21 cellular contexts compared by ENCODE assay signal in the genomic region with DNA sequence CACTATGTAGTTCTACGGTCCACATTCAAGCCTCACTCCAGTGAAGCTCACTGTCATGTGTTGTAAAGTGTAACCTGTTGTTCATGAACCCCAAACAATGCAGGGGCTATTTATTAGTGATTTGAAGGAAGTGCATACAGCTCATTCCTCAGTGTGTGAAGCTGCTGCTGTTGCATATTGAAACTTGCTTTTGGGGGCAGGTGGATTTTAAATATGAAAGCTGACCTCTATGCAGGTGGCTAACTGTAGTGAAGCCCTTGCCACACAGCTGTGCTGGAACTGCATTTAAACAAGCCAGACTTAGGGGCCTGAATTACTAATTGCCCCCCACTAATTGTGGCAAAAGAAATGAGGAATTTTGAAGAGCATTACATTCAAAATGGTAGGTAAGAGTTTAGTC.
DNase-seq lines count a peak whose midpoint lies in the region; ATAC-seq, FAIRE-seq and TF ChIP-seq lines count a peak whose summit lies in the region.
"Had no signal": no experiment of that assay in that cellular context is flagged by ENCODE, and none has a peak within 500 bp of the region (broad histone marks: within the 10 kb centered on the region; RNA-seq: fewer than 3 reads in every experiment).

No MANE protein-coding gene starts in this region.

- H4K8ac ChIP-seq in H1 (ENCODE audit: extremely low read depth, insufficient read depth, low read length) (no peak overlapping the region), H9 (replicated peaks; ENCODE audit: insufficient read length, low read depth, low read length) (no peak overlapping the region)

- H3K36me3 ChIP-seq in GM23338 (ENCODE audit: insufficient read depth) = no peaks in the 10 kb centered on the region
- H3K36me3 ChIP-seq in MM.1S (replicated peaks; ENCODE audit: insufficient read depth, low read length) = no peaks in the 10 kb centered on the region
- no peaks in the 10 kb centered on the region for H3K36me3 ChIP-seq in H1 (ENCODE audit: control insufficient read depth in 2 of 4, insufficient read depth in 4 of 4, low read length in 3 of 4)
- H3K36me3 ChIP-seq: BLaER1 treated with 17β-estradiol and CSF1 and Interleukin-3, amounts not matched to agents 10 nM and 100 nM had no signal

- H3K18ac ChIP-seq in H1 (ENCODE audit: extremely low read depth, low read length) = no peak overlapping the region
- no peak overlapping the region for H3K18ac ChIP-seq in H9 (ENCODE audit: insufficient read length, low read depth, low read length)

- H3K9me3 Mint-ChIP-seq in GM23338 = no peaks in the 10 kb centered on the region
- H3K9me3 Mint-ChIP-seq in H9 = no peaks in the 10 kb centered on the region; a peak in 1 of 5 replicates
- H3K9me3 Mint-ChIP-seq: CD4-positive, alpha-beta T cell; CD8-positive, alpha-beta T cell had no signal

- H3K27me3 Mint-ChIP-seq in GM23338 (ENCODE audit: insufficient read depth, low read depth, poor library complexity) (peaks cover 2% of the 10 kb centered on the region), H9 (ENCODE audit: low read depth) (no peaks in the 10 kb centered on the region)

- no peaks in the 10 kb centered on the region for H4K20me1 ChIP-seq in GM23338 (replicated peaks; ENCODE audit: insufficient read depth)
- no peaks in the 10 kb centered on the region for H4K20me1 ChIP-seq in MM.1S (ENCODE audit: insufficient read depth, low read length)
- no peaks in the 10 kb centered on the region for H4K20me1 ChIP-seq in H1 (replicated peaks in 1 of 2; ENCODE audit: control insufficient read depth in 1 of 2, insufficient read depth in 2 of 2, low read length in 2 of 2)
- H4K20me1 ChIP-seq in H9 (ENCODE audit: control insufficient read depth, insufficient read depth, insufficient read length) = no peaks in the 10 kb centered on the region
- H4K20me1 ChIP-seq: BLaER1 treated with 17β-estradiol and CSF1 and Interleukin-3, amounts not matched to agents 10 nM and 100 nM had no signal

- POLR2A ChIA-PET in H1 (lab: Charles Lee; ENCODE audit: partially characterized antibody) = no interaction called here

- H3K23me2 ChIP-seq in H1 (ENCODE audit: low read depth, low read length) = no peaks in the 10 kb centered on the region
- no peaks in the 10 kb centered on the region for H3K23me2 ChIP-seq in H9 (ENCODE audit: insufficient read length, low read depth, low read length, poor library complexity, severe bottlenecking)

- 0 out of 3 replicates have a peak, but pooled peaks cover 2% of the 10 kb centered on the region for H3K36me3 Mint-ChIP-seq in GM23338 (ENCODE audit: low read depth)
- 0 out of 7 replicates have a peak, but pooled peaks cover 0 to 1% (median 0%) of the 10 kb centered on the region in 3 experiments for H3K36me3 Mint-ChIP-seq in H9 (ENCODE audit: insufficient read depth in 1 of 3, low read depth in 3 of 3)
- H3K36me3 Mint-ChIP-seq: CD8-positive, alpha-beta T cell had no signal

- H3K4me3 Mint-ChIP-seq in GM23338 = no peak overlapping the region
- no peak overlapping the region for H3K4me3 Mint-ChIP-seq in H9
- H3K4me3 Mint-ChIP-seq: B cell; CD4-positive, alpha-beta T cell; CD8-positive, alpha-beta T cell had no signal

- no peak overlapping the region for H2BK20ac ChIP-seq in H1 (ENCODE audit: low read length)
- H2BK20ac ChIP-seq in H9 (ENCODE audit: low read depth, low read length, poor library complexity, severe bottlenecking) = no peak overlapping the region

- H3K14ac ChIP-seq in H1 (ENCODE audit: insufficient read length) (no peak overlapping the region), H9 (ENCODE audit: insufficient read depth, low read length) (no peak overlapping the region)

- H3K79me1 ChIP-seq in H1 (ENCODE audit: low read depth, low read length) = no peaks in the 10 kb centered on the region
- no peaks in the 10 kb centered on the region for H3K79me1 ChIP-seq in H9 (ENCODE audit: insufficient read depth, low read depth, low read length, poor library complexity, severe bottlenecking)

- H3K23ac ChIP-seq in H1 (ENCODE audit: insufficient read length) (no peak overlapping the region), H9 (ENCODE audit: insufficient read length, low read depth, low read length) (no peak overlapping the region)

- H3K56ac ChIP-seq in H1 (replicated peaks; ENCODE audit: insufficient read length, low read depth, low read length) (no peak overlapping the region), H9 (ENCODE audit: insufficient read length, low read depth, low read length) (no peak overlapping the region)

- ATAC-seq in GM23338 = no peak
- ATAC-seq: A549; CD8-positive, alpha-beta T cell had no signal

- no peaks in the 10 kb centered on the region for H3F3A ChIP-seq in GM23338 (replicated peaks; ENCODE audit: low read depth)
- peaks cover 25% of the 10 kb centered on the region for H3F3A ChIP-seq in MM.1S (ENCODE audit: insufficient read depth, low read length)

- no peak for FAIRE-seq in H1 (lab: Jason Lieb, UNC)
- FAIRE-seq: A549, D721Med, G401.6, GM12891, GM19239 had no signal

- TF ChIP-seq POLR2A in H1 (IDR thresholded peaks at IDR 0.05; ENCODE audit: control extremely low read depth in 1 of 2, low read depth in 2 of 2, low read length in 2 of 2) = no peak

- H3K79me2 ChIP-seq in GM23338 (replicated peaks; ENCODE audit: insufficient read depth) (no peaks in the 10 kb centered on the region), MM.1S (ENCODE audit: low read length) (no peaks in the 10 kb centered on the region), H1 (ENCODE audit: control insufficient read depth in 1 of 2, insufficient read depth in 2 of 2, low read length in 2 of 2) (no peaks in the 10 kb centered on the region), H9 (ENCODE audit: insufficient read depth, low read length) (no peaks in the 10 kb centered on the region)

- DNase-seq in GM23338 (ENCODE audit: low spot score) (no peak), MM.1S (peak; percentile 81), H1 (ENCODE audit: low read depth in 1 of 2, low spot score in 2 of 2) (no peak), H9 (no peak), NCI-H2081 treated with DMSO at 0.1 percent for 48 hours (lab: John Stamatoyannopoulos, UW) (no peak)
- DNase-seq: AML-193; Caco-2; Calu3; CD4-positive, alpha-beta T cell; CD8-positive, alpha-beta T cell; DMS79 treated with DMSO at 0.1 percent for 48 hours; GF-D8 had no signal

- H4K91ac ChIP-seq in H1 (replicated peaks; ENCODE audit: insufficient read length, low read length) = no peak overlapping the region
- H4K91ac ChIP-seq in H9 (ENCODE audit: insufficient read length, low read depth, low read length) = no peak overlapping the region

- H2BK12ac ChIP-seq in H1 (ENCODE audit: low read depth, low read length) = no peak overlapping the region
- H2BK12ac ChIP-seq in H9 (ENCODE audit: insufficient read length, low read depth, low read length) = no peak overlapping the region

- H3K27ac ChIP-seq in GM23338 (ENCODE audit: low read depth) (no peak overlapping the region), MM.1S (ENCODE audit: low read length) (peak overlapping the region; percentile 36; the same call in 1 of the 2 replicates), H1 (ENCODE audit: low read depth, low read length) (no peak overlapping the region), H9 (ENCODE audit: insufficient read length, low read depth, low read length) (no peak overlapping the region)
- H3K27ac ChIP-seq: 22Rv1; A549; BLaER1 treated with 17β-estradiol and CSF1 and Interleukin-3, amounts not matched to agents 10 nM and 100 nM; C4-2B had no signal

- H2BK5ac ChIP-seq in H1 (ENCODE audit: low read depth, low read length) (no peak overlapping the region), H9 (ENCODE audit: insufficient read length, low read length) (no peak overlapping the region)

- no peaks in the 10 kb centered on the region for H3K9me3 ChIP-seq in MM.1S (replicated peaks; ENCODE audit: insufficient read depth, low read length)
- H3K9me3 ChIP-seq in H1 (ENCODE audit: insufficient read depth in 2 of 2, low read depth in 1 of 2, low read length in 1 of 2) = no peaks in the 10 kb centered on the region
- H3K9me3 ChIP-seq in H9 (ENCODE audit: control insufficient read depth, low read depth, low read length) = no peaks in the 10 kb centered on the region
- H3K9me3 ChIP-seq: A549, Caco-2 had no signal

- WGBS in H1 (ENCODE audit: extremely low coverage in 1 of 2, insufficient coverage in 1 of 2, insufficient read length in 1 of 2, insufficient replicate concordance in 2 of 2, low coverage in 1 of 2, low lambda C conversion rate in 2 of 2, missing lambda C conversion rate in 1 of 2), 2 experiments = 52% methylated on average over 1 of the region's 1 CpG; no CpG with 5 or more reads in 1 of the 2 experiments
- WGBS in H9 (ENCODE audit: extremely low coverage, insufficient read length, low lambda C conversion rate) = no CpG with 5 or more reads among the region's 1 CpG

- H3K4me1 ChIP-seq in GM23338 (ENCODE audit: insufficient read depth) (peaks cover 24% of the 10 kb centered on the region), MM.1S (ENCODE audit: low read length) (peaks cover 54% of the 10 kb centered on the region), H1 (replicated peaks in 1 of 4; ENCODE audit: control insufficient read depth in 3 of 4, insufficient read depth in 4 of 4, low read length in 3 of 4) (peaks cover 0 to 8% (median 1%) of the 10 kb centered on the region in 4 experiments; a peak in 1 of 7 replicates), H9 (ENCODE audit: insufficient read depth, low read length) (no peaks in the 10 kb centered on the region)
- H3K4me1 ChIP-seq: BLaER1 treated with 17β-estradiol and CSF1 and Interleukin-3, amounts not matched to agents 10 nM and 100 nM; Caco-2 had no signal

- no peak for TF ChIP-seq EP300 in H1 (IDR thresholded peaks at IDR 0.05; ENCODE audit: borderline replicate concordance in 1 of 2, low read depth in 2 of 2, low read length in 2 of 2)

- H3K9ac ChIP-seq in MM.1S (ENCODE audit: low read length) (no peak overlapping the region), H1 (replicated peaks in 1 of 4; ENCODE audit: extremely low read depth in 1 of 4, low read depth in 3 of 4, low read length in 3 of 4) (no peak overlapping the region), H9 (ENCODE audit: extremely low read depth, insufficient read length, low read length) (no peak overlapping the region)
- H3K9ac ChIP-seq: BLaER1 treated with 17β-estradiol and CSF1 and Interleukin-3, amounts not matched to agents 10 nM and 100 nM had no signal

- TF ChIP-seq CTCF in GM23338 (conservative IDR thresholded peaks at IDR 0.05; ENCODE audit: low read depth in 2 of 2) (no peak), MM.1S (IDR thresholded peaks at IDR 0.05; ENCODE audit: low read length) (no peak), H1 (IDR thresholded peaks at IDR 0.05; ENCODE audit: control extremely low read depth in 1 of 3, insufficient read depth in 1 of 3, low read depth in 1 of 3, low read length in 3 of 3) (no peak), H9 (conservative IDR thresholded peaks at IDR 0.05) (no peak)

- H4K5ac ChIP-seq in H1 (ENCODE audit: insufficient read length, low read depth, low read length) (no peak overlapping the region), H9 (ENCODE audit: insufficient read length, low read depth, low read length) (no peak overlapping the region)

- H3T11ph ChIP-seq in H9 (ENCODE audit: low read length) = no peak overlapping the region

- H3K4me3 ChIP-seq in GM23338 = no peak overlapping the region
- H3K4me3 ChIP-seq in MM.1S (ENCODE audit: low read length) = no peak overlapping the region
- no peak overlapping the region for H3K4me3 ChIP-seq in H1 (ENCODE audit: extremely low read depth in 1 of 4, insufficient read depth in 2 of 4, low read depth in 3 of 4, low read length in 4 of 4)
- H3K4me3 ChIP-seq: A549; BLaER1 treated with 17β-estradiol and CSF1 and Interleukin-3, amounts not matched to agents 10 nM and 100 nM had no signal

- no peak for TF ChIP-seq RAD21 in H1 (IDR thresholded peaks at IDR 0.05 in 1 of 2, conservative IDR thresholded peaks at IDR 0.05 in 1 of 2; ENCODE audit: low read depth in 2 of 2, low read length in 2 of 2)

- H2AFZ ChIP-seq in GM23338 = 0 out of 2 replicates have a peak overlapping the region, but pooled peaks have one; percentile 25
- 0 out of 2 replicates have a peak overlapping the region, but pooled peaks have one; percentile 5 for H2AFZ ChIP-seq in MM.1S (ENCODE audit: low read length)
- 0 out of 2 replicates have a peak overlapping the region, but pooled peaks have one; percentile 27 for H2AFZ ChIP-seq in H1 (ENCODE audit: low read length)
- no peak overlapping the region for H2AFZ ChIP-seq in H9 (ENCODE audit: low read length)

- H2BK15ac ChIP-seq in H1 (ENCODE audit: low read length) (no peak overlapping the region), H9 (ENCODE audit: low read depth, low read length) (no peak overlapping the region)

- no peak overlapping the region for H2AK5ac ChIP-seq in H1 (ENCODE audit: low read depth, low read length)
- no peak overlapping the region for H2AK5ac ChIP-seq in H9 (ENCODE audit: insufficient read length, low read length)

- H3K27ac Mint-ChIP-seq in GM23338 (no peak overlapping the region), H9 (no peak overlapping the region)
- H3K27ac Mint-ChIP-seq: B cell; CD4-positive, alpha-beta T cell; CD8-positive, alpha-beta T cell had no signal

- H3K4me2 ChIP-seq in GM23338 = no peak overlapping the region
- peak overlapping the region; percentile 19; the same call in 1 of the 2 replicates for H3K4me2 ChIP-seq in MM.1S (ENCODE audit: low read depth, low read length)
- no peak overlapping the region for H3K4me2 ChIP-seq in H1 (ENCODE audit: insufficient read depth in 1 of 2, low read depth in 2 of 2, low read length in 2 of 2)
- no peak overlapping the region for H3K4me2 ChIP-seq in H9 (ENCODE audit: insufficient read depth, insufficient read length, low read length)
- H3K4me2 ChIP-seq: A549; BLaER1 treated with 17β-estradiol and CSF1 and Interleukin-3, amounts not matched to agents 10 nM and 100 nM had no signal

- H3K4me1 Mint-ChIP-seq in GM23338 = peaks cover 26% of the 10 kb centered on the region
- peaks cover 11 to 12% of the 10 kb centered on the region in 2 experiments for H3K4me1 Mint-ChIP-seq in H9
- H3K4me1 Mint-ChIP-seq: B cell had no signal

- 0 out of 2 replicates have a peak, but pooled peaks cover 19% of the 10 kb centered on the region for H3K9me2 ChIP-seq in GM23338 (ENCODE audit: insufficient read depth)
- no peaks in the 10 kb centered on the region for H3K9me2 ChIP-seq in MM.1S (replicated peaks; ENCODE audit: insufficient read depth, low read length)

- CTCF ChIA-PET in H1 (lab: Charles Lee; ENCODE audit: partially characterized antibody) = interaction anchor here (0.6 to 3.1 kb wide), 3 partner anchors 9 to 1011 kb away, joined by 3 to 11 read pairs (median 4); no protein-coding TSS in a partner anchor

- H3K27me3 ChIP-seq in GM23338 (ENCODE audit: insufficient read depth) (no peaks in the 10 kb centered on the region), MM.1S (replicated peaks; ENCODE audit: insufficient read depth, low read length) (no peaks in the 10 kb centered on the region), H1 (replicated peaks in 1 of 4; ENCODE audit: control insufficient read depth in 3 of 4, extremely low read depth in 1 of 4, insufficient read depth in 3 of 4, low read length in 3 of 4) (no peaks in the 10 kb centered on the region), H9 (ENCODE audit: insufficient read depth, low read length) (no peaks in the 10 kb centered on the region; the same call in 1 of the 2 replicates)
- H3K27me3 ChIP-seq: BLaER1 treated with 17β-estradiol and CSF1 and Interleukin-3, amounts not matched to agents 10 nM and 100 nM had no signal

- H3K4ac ChIP-seq in H1 (replicated peaks; ENCODE audit: insufficient read length, low read depth, low read length) (no peak overlapping the region), H9 (ENCODE audit: low read depth, low read length) (no peak overlapping the region)

- no peak overlapping the region for H2BK120ac ChIP-seq in H1 (replicated peaks; ENCODE audit: low read depth, low read length)
- H2BK120ac ChIP-seq in H9 (ENCODE audit: low read depth, low read length, poor library complexity, severe bottlenecking) = no peak overlapping the region
